ENCODE assay signal across 8 cellular contexts in the genomic region with DNA sequence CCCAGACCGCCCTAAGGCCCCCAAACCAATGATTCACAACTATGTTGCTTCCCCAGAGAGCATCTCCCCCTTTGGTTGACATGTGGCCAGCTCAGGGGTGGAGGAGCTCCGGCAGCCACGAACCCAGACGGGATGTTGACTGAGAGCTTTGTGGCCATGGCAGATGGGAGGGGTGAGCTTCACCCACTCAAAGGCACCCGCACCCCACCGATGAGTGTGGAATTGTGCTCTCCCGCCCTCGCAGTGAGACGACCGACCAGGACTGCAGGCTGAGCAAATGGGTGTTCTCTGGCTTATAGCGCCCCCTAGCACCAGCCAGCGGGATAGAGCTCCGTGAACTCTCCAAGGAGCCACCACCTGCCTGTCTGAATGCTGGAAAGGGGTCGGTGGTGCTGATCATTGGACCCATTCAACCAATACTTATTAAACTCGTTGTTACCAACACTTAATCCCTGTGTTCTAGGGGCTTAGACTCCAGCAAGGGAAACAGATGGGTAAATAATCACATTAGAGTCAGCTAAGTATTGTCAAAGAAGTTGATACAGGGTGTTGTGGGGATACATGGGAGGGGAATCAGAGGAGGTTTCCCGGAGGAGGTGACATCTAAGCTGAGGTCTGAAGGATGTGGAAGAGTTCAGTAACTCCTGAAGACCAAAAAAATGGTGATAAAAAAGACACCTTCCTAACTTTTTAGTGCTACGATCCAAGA. TPM values are rescaled to one million over a fixed set of nuclear protein-coding genes. Genes with fewer than 3 reads are reported as not detected.
DNase-seq lines count a peak whose midpoint lies in the region; ATAC-seq and TF ChIP-seq lines count a peak whose summit lies in the region.

No MANE protein-coding gene starts in this region.

- TF ChIP-seq POLR2A in heart left ventricle (IDR thresholded peaks at IDR 0.05) = no peak

- peak; percentile 86 for ATAC-seq in SK-N-SH treated with all-trans-retinoic acid at 6 μM for 48 hours
- peak; percentile 81 for ATAC-seq in activated naive CD8-positive, alpha-beta T cell treated with anti-CD3 and anti-CD28 coated beads, Interleukin-2, amount 50 U/mL, for 24 hours
- peak; percentile 28 to 74 (median 66) for ATAC-seq in heart left ventricle
- ATAC-seq in GM21786 (IDR thresholded peaks at IDR 0.05; ENCODE audit: unreplicated experiment) = no peak
- no peak for ATAC-seq in GM21367 (IDR thresholded peaks at IDR 0.05; ENCODE audit: unreplicated experiment)

- peaks cover 0 to 13% (median 0%) of the 10 kb centered on the region in 9 donors for H3K27me3 ChIP-seq in heart left ventricle

- H3K36me3 ChIP-seq in heart left ventricle = no peaks in the 10 kb centered on the region

- intact Hi-C loops in heart left ventricle (cut with DNase I) = loop anchor here in 9 of 10 donors (1.0 to 5.0 kb wide), 8 partner anchors 35 to 268 kb away; no protein-coding TSS in a partner anchor

- peak overlapping the region in 6 of 12 donors; percentile 11 to 51 (median 29) for H3K27ac ChIP-seq in heart left ventricle

- peaks cover 3% of the 10 kb centered on the region for H3K4me1 Mint-ChIP-seq in activated naive CD8-positive, alpha-beta T cell treated with anti-CD3 and anti-CD28 coated beads, Interleukin-2, amount 50 U/mL, for 24 hours

- H3K4me3 Mint-ChIP-seq in activated naive CD8-positive, alpha-beta T cell treated with anti-CD3 and anti-CD28 coated beads, Interleukin-2, amount 50 U/mL, for 24 hours = no peak overlapping the region

- no peak overlapping the region for H3K27ac Mint-ChIP-seq in activated naive CD8-positive, alpha-beta T cell treated with anti-CD3 and anti-CD28 coated beads, Interleukin-2, amount 50 U/mL, for 24 hours

- 16 to 23% (median 19%) methylated on average over 10 to 17 of the region's 17 CpGs for WGBS in heart left ventricle, 4 donors

- H3K4me1 ChIP-seq in heart left ventricle = peaks cover 0 to 37% (median 13%) of the 10 kb centered on the region in 12 donors

- H3K36me3 Mint-ChIP-seq in activated naive CD8-positive, alpha-beta T cell treated with anti-CD3 and anti-CD28 coated beads, Interleukin-2, amount 50 U/mL, for 24 hours (ENCODE audit: low read depth) = no peaks in the 10 kb centered on the region

- H3K27me3 Mint-ChIP-seq in activated naive CD8-positive, alpha-beta T cell treated with anti-CD3 and anti-CD28 coated beads, Interleukin-2, amount 50 U/mL, for 24 hours = peaks cover 33% of the 10 kb centered on the region

- no peaks in the 10 kb centered on the region for H3K9me3 ChIP-seq in heart left ventricle

- DNase-seq in AML-193 (lab: John Stamatoyannopoulos, UW) = peak; percentile 33 to 42
- peak; percentile 50 for DNase-seq in HK-2 (ENCODE audit: unreplicated experiment)
- peak; percentile 57 for DNase-seq in activated naive CD8-positive, alpha-beta T cell treated with anti-CD3 and anti-CD28 coated beads, Interleukin-2, amount 50 U/mL, for 24 hours
- peak; percentile 77 to 87 (median 84) for DNase-seq in heart left ventricle
- peak; percentile 13 for DNase-seq in renal cortical epithelial cell (ENCODE audit: low read depth)

- no peaks in the 10 kb centered on the region for H3K9me3 Mint-ChIP-seq in activated naive CD8-positive, alpha-beta T cell treated with anti-CD3 and anti-CD28 coated beads, Interleukin-2, amount 50 U/mL, for 24 hours

- H3K4me3 ChIP-seq in heart left ventricle = no peak overlapping the region

- TF ChIP-seq CTCF in heart left ventricle (IDR thresholded peaks at IDR 0.05) = peak; percentile 82 to 93 (median 91)

TF ChIP-seq in SK-N-SH treated with all-trans-retinoic acid at 6 μM for 48 hours, 23 proteins besides CTCF, POLR2A, EP300 and RAD21:
- TF ChIP-seq SNAI2 (CRISPR knock-in tag; IDR thresholded peaks at IDR 0.05) (no peak), ZC3H10 (CRISPR knock-in tag; IDR thresholded peaks at IDR 0.05) (no peak), TOX (CRISPR knock-in tag; IDR thresholded peaks at IDR 0.05; ENCODE audit: borderline replicate concordance) (no peak), ZNF565 (CRISPR knock-in tag; conservative IDR thresholded peaks at IDR 0.05; ENCODE audit: low read depth) (no peak), GLIS3 (CRISPR knock-in tag; IDR thresholded peaks at IDR 0.05) (no peak), BACH2 (CRISPR knock-in tag; IDR thresholded peaks at IDR 0.05; ENCODE audit: borderline replicate concordance) (no peak), RARB (CRISPR knock-in tag; IDR thresholded peaks at IDR 0.05) (no peak)
- TF ChIP-seq, protein P1, sequence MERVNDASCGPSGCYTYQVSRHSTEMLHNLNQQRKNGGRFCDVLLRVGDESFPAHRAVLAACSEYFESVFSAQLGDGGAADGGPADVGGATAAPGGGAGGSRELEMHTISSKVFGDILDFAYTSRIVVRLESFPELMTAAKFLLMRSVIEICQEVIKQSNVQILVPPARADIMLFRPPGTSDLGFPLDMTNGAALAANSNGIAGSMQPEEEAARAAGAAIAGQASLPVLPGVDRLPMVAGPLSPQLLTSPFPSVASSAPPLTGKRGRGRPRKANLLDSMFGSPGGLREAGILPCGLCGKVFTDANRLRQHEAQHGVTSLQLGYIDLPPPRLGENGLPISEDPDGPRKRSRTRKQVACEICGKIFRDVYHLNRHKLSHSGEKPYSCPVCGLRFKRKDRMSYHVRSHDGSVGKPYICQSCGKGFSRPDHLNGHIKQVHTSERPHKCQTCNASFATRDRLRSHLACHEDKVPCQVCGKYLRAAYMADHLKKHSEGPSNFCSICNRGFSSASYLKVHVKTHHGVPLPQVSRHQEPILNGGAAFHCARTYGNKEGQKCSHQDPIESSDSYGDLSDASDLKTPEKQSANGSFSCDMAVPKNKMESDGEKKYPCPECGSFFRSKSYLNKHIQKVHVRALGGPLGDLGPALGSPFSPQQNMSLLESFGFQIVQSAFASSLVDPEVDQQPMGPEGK (CRISPR knock-in tag; IDR thresholded peaks at IDR 0.05; ENCODE audit: borderline replicate concordance) = no peak

RNA-seq across cellular contexts. Expression of a gene that starts 4.5 kb away (rescaled TPM):
- 100 to 1,000 TPM; 121 to 629 (median 187) TPM for total RNA-seq in heart left ventricle
- 100 to 1,000 TPM; 112 to 137 TPM for polyA plus RNA-seq in heart left ventricle
- 5.4 and 11.1 TPM in 2 replicates for total RNA-seq in renal cortical epithelial cell

Comparison
In these comparisons a context has a peak if more than half of its experiments do, and no peak if none do; other contexts are left out.
1. DNase-seq: peak in every context shown above with its lines; median percentile 84 in heart left ventricle; 57 in activated naive CD8-positive, alpha-beta T cell treated with anti-CD3 and anti-CD28 coated beads, Interleukin-2, amount 50 U/mL, for 24 hours; 50 in HK-2; 38 in AML-193; 13 in renal cortical epithelial cell.
2. ATAC-seq: peak in SK-N-SH treated with all-trans-retinoic acid at 6 μM for 48 hours (single experiment), activated naive CD8-positive, alpha-beta T cell treated with anti-CD3 and anti-CD28 coated beads, Interleukin-2, amount 50 U/mL, for 24 hours (single experiment) and heart left ventricle (4 of 4); none in GM21786 (single experiment) and GM21367 (single experiment).
3. RNA of a gene that starts 4.5 kb away (total RNA-seq): 121 to 629 TPM in heart left ventricle; 5.4 to 11.1 TPM in renal cortical epithelial cell; every median in the first group is over 10 times any median in the second.